In genomic region chr1:21814241-21814918, GRCh38 we compare ENCODE assay signal across 8 cellular contexts. TPM values are rescaled to one million over a fixed set of nuclear protein-coding genes. Genes with fewer than 3 reads are reported as not detected.
A peak's percentile ranks its signal among the peaks of the same experiment; 100 is the strongest.
DNase-seq lines count a peak whose midpoint lies in the region; ATAC-seq lines count a peak whose summit lies in the region.

No MANE protein-coding gene starts in this region.

- peak; percentile 66 for ATAC-seq in activated naive CD8-positive, alpha-beta T cell treated with anti-CD3 and anti-CD28 coated beads, Interleukin-2, amount 50 U/mL, for 24 hours

- peaks cover 6% of the 10 kb centered on the region for H3K27me3 ChIP-seq in CD8-positive, alpha-beta memory T cell (ENCODE audit: insufficient read depth, low read length, poor library complexity, severe bottlenecking)
- H3K27me3 ChIP-seq in iPS-20b (ENCODE audit: insufficient read depth, low read length) = peaks cover 11% of the 10 kb centered on the region; the same call in 1 of the 2 replicates

- H3K27ac ChIP-seq in CD8-positive, alpha-beta memory T cell (ENCODE audit: low read depth, low read length) = no peak overlapping the region
- H3K27ac ChIP-seq in iPS-20b (ENCODE audit: low read length) = no peak overlapping the region

- POLR2A ChIA-PET in CD8-positive, alpha-beta memory T cell (lab: Charles Lee) = no interaction called here

- peak in 2 of 5 donors; percentile 3 to 41 for DNase-seq in CD8-positive, alpha-beta memory T cell
- DNase-seq in activated naive CD8-positive, alpha-beta T cell treated with anti-CD3 and anti-CD28 coated beads, Interleukin-2, amount 50 U/mL, for 24 hours = peak; percentile 35
- peak; percentile 11 to 24 for DNase-seq in stimulated activated CD8-positive, alpha-beta memory T cell treated with anti-CD3 and anti-CD28 coated beads, Interleukin-15, amount 100 ng/mL, for 48 hours (ENCODE audit: low read depth in 2 of 2)
- no peak for DNase-seq in hippocampal formation (lab: John Stamatoyannopoulos, UW)
- DNase-seq in NCI-H2196 (lab: John Stamatoyannopoulos, UW; ENCODE audit: unreplicated experiment) = no peak
- DNase-seq in NCI-H1436 treated with DMSO at 0.1 percent for 48 hours (lab: John Stamatoyannopoulos, UW) = no peak

- no peak overlapping the region for H3K4me3 ChIP-seq in CD8-positive, alpha-beta memory T cell (ENCODE audit: low read length)
- peak overlapping the region; percentile 69 for H3K4me3 ChIP-seq in iPS-20b (ENCODE audit: low read length)

- H3K27ac Mint-ChIP-seq in CD8-positive, alpha-beta memory T cell = no peak overlapping the region
- no peak overlapping the region for H3K27ac Mint-ChIP-seq in IgD-negative memory B cell
- H3K27ac Mint-ChIP-seq in activated naive CD8-positive, alpha-beta T cell treated with anti-CD3 and anti-CD28 coated beads, Interleukin-2, amount 50 U/mL, for 24 hours = no peak overlapping the region

- peaks cover 0 to 4% (median 2%) of the 10 kb centered on the region in 5 donors for H3K9me3 Mint-ChIP-seq in CD8-positive, alpha-beta memory T cell
- no peaks in the 10 kb centered on the region for H3K9me3 Mint-ChIP-seq in IgD-negative memory B cell
- no peaks in the 10 kb centered on the region for H3K9me3 Mint-ChIP-seq in activated naive CD8-positive, alpha-beta T cell treated with anti-CD3 and anti-CD28 coated beads, Interleukin-2, amount 50 U/mL, for 24 hours

- peaks cover 14 to 31% of the 10 kb centered on the region in 2 donors for H3K27me3 Mint-ChIP-seq in CD8-positive, alpha-beta memory T cell
- H3K27me3 Mint-ChIP-seq in IgD-negative memory B cell = peaks cover 4% of the 10 kb centered on the region
- H3K27me3 Mint-ChIP-seq in activated naive CD8-positive, alpha-beta T cell treated with anti-CD3 and anti-CD28 coated beads, Interleukin-2, amount 50 U/mL, for 24 hours = peaks cover 18% of the 10 kb centered on the region

- H3K4me3 Mint-ChIP-seq in CD8-positive, alpha-beta memory T cell = peak overlapping the region in 6 of 7 donors; percentile 40 to 82 (median 63)
- peak overlapping the region; percentile 21 to 79 (median 72) for H3K4me3 Mint-ChIP-seq in IgD-negative memory B cell
- peak overlapping the region; percentile 34 for H3K4me3 Mint-ChIP-seq in activated naive CD8-positive, alpha-beta T cell treated with anti-CD3 and anti-CD28 coated beads, Interleukin-2, amount 50 U/mL, for 24 hours

- H3K36me3 Mint-ChIP-seq in CD8-positive, alpha-beta memory T cell = peaks cover 0 to 3% (median 0%) of the 10 kb centered on the region in 3 donors
- peaks cover 2% of the 10 kb centered on the region for H3K36me3 Mint-ChIP-seq in IgD-negative memory B cell
- no peaks in the 10 kb centered on the region for H3K36me3 Mint-ChIP-seq in activated naive CD8-positive, alpha-beta T cell treated with anti-CD3 and anti-CD28 coated beads, Interleukin-2, amount 50 U/mL, for 24 hours (ENCODE audit: low read depth)

- peak overlapping the region; percentile 63; the same call in 1 of the 2 replicates for H3K9ac ChIP-seq in iPS-20b (ENCODE audit: low read depth, low read length)

- peaks cover 5 to 10% (median 9%) of the 10 kb centered on the region in 3 donors for H3K4me1 Mint-ChIP-seq in CD8-positive, alpha-beta memory T cell
- H3K4me1 Mint-ChIP-seq in IgD-negative memory B cell = peaks cover 6 to 11% (median 9%) of the 10 kb centered on the region in 3 donors
- H3K4me1 Mint-ChIP-seq in activated naive CD8-positive, alpha-beta T cell treated with anti-CD3 and anti-CD28 coated beads, Interleukin-2, amount 50 U/mL, for 24 hours = peaks cover 10% of the 10 kb centered on the region

- CTCF ChIA-PET in CD8-positive, alpha-beta memory T cell (lab: Charles Lee) = no interaction called here

- H3K4me1 ChIP-seq in CD8-positive, alpha-beta memory T cell (ENCODE audit: insufficient read depth, low read length) = no peaks in the 10 kb centered on the region
- no peaks in the 10 kb centered on the region; the same call in 1 of the 2 replicates for H3K4me1 ChIP-seq in iPS-20b (ENCODE audit: insufficient read depth, low read length)

- H3K9me3 ChIP-seq in CD8-positive, alpha-beta memory T cell (ENCODE audit: low read length) = no peaks in the 10 kb centered on the region
- no peaks in the 10 kb centered on the region for H3K9me3 ChIP-seq in iPS-20b (ENCODE audit: insufficient read depth, low read depth, low read length)

- H3K36me3 ChIP-seq in CD8-positive, alpha-beta memory T cell (ENCODE audit: insufficient read depth, low read length) = no peaks in the 10 kb centered on the region
- H3K36me3 ChIP-seq in iPS-20b (ENCODE audit: insufficient read depth, low read depth, low read length) = no peaks in the 10 kb centered on the region

RNA-seq across cellular contexts. Expression of gene LDLRAD2, which starts 2.3 kb away (rescaled TPM):
- not detected for total RNA-seq in CD8-positive, alpha-beta memory T cell
- polyA plus RNA-seq in CD8-positive, alpha-beta memory T cell = not detected
- 0.69 TPM for polyA plus RNA-seq in IgD-negative memory B cell

RNA-seq across cellular contexts. Expression of gene USP48, which starts 31.4 kb away (rescaled TPM):
- 10 to 100 TPM; 60.6 to 61.5 TPM for total RNA-seq in CD8-positive, alpha-beta memory T cell
- polyA plus RNA-seq in CD8-positive, alpha-beta memory T cell = 41.4 TPM
- 58.4 TPM for polyA plus RNA-seq in IgD-negative memory B cell

Comparison
In these comparisons a context has a peak if more than half of its experiments do, and no peak if none do; other contexts are left out.
1. DNase-seq: peak in activated naive CD8-positive, alpha-beta T cell treated with anti-CD3 and anti-CD28 coated beads, Interleukin-2, amount 50 U/mL, for 24 hours (single experiment) and stimulated activated CD8-positive, alpha-beta memory T cell treated with anti-CD3 and anti-CD28 coated beads, Interleukin-15, amount 100 ng/mL, for 48 hours (2 of 2); none in hippocampal formation (0 of 2), NCI-H2196 (single experiment) and NCI-H1436 treated with DMSO at 0.1 percent for 48 hours (single experiment).
2. Peak in every context shown above with its lines, with median percentiles within 50 percentile points of each other: H3K4me3 Mint-ChIP-seq.